ENCODE assay signal across 20 cellular contexts in the genomic region with DNA sequence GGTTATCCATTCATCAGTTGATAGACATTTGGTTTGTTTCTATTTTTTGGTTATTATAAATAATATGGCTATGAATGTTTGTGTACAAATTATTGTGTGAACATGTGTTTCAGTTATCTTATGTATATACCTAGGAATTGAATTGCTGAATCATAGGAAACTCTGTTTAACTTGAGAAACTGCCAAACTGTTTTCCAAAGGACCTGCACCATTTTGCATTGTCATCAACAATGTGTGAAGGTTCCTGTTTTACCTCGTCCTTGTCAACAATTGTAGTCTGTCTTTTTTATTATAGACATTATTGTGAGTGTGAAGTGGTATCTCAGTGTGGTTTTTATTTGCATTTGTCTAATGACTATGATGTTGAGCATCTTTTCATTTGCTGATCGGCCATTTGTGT.
"Had no signal": no experiment of that assay in that cellular context is flagged by ENCODE, and none has a peak within 500 bp of the region (broad histone marks: within the 10 kb centered on the region; RNA-seq: fewer than 3 reads in every experiment).

No MANE protein-coding gene starts in this region.

- H3K4me2 ChIP-seq: neural progenitor cell had no signal

- H3K4me1 ChIP-seq: ascending aorta, neural progenitor cell, prostate gland, right atrium auricular region, suprapubic skin had no signal

- H2AFZ ChIP-seq: neural progenitor cell had no signal

- H3K4me3 ChIP-seq: ascending aorta, mucosa of descending colon, neural progenitor cell, prostate gland, right atrium auricular region, skin epidermis, suprapubic skin had no signal

- H3K9ac ChIP-seq: neural progenitor cell had no signal

- DNase-seq: activated CD4-positive, alpha-beta T cell treated with anti-CD3 and anti-CD28 coated beads, Interleukin-2, amount 50 U/mL, for 1 hour; activated CD4-positive, CD25-positive, alpha-beta regulatory T cell treated with anti-CD3 and anti-CD28 coated beads, Interleukin-2, amount 50 U/mL, for 72 hours; activated CD8-positive, alpha-beta memory T cell treated with anti-CD3 and anti-CD28 coated beads for 24 hours; activated CD8-positive, alpha-beta memory T cell treated with anti-CD3 and anti-CD28 coated beads, Interleukin-2, amount 50 U/mL, for 48 hours; activated gamma-delta T cell; effector memory CD4-positive, alpha-beta T cell; immature natural killer cell; kidney glomerular epithelial cell; left ventricle myocardium superior; mucosa of descending colon; naive B cell; stimulated activated CD4-positive, alpha-beta T cell treated with anti-CD3 and anti-CD28 coated beads, Interleukin-2, amount 100 ng/mL, for 48 hours; T-helper 9 cell; trophoblast cell had no signal

- ATAC-seq: left ventricle myocardium superior, mucosa of descending colon had no signal

- H3K27me3 ChIP-seq: ascending aorta, neural progenitor cell, right atrium auricular region, suprapubic skin had no signal

- H3K9me3 ChIP-seq: prostate gland had no signal

- H3K27ac ChIP-seq: ascending aorta, neural progenitor cell, prostate gland, right atrium auricular region, skin epidermis, suprapubic skin had no signal
